8 cellular contexts compared by ENCODE assay signal in genomic region chr4:39043058-39043696, GRCh38. TPM values are rescaled to one million over a fixed set of nuclear protein-coding genes. Genes with fewer than 3 reads are reported as not detected.
DNase-seq lines count a peak whose midpoint lies in the region; ATAC-seq and TF ChIP-seq lines count a peak whose summit lies in the region.

No MANE protein-coding gene starts in this region.

- ATAC-seq in right lobe of liver (peak in 2 of 4 donors; percentile 14 to 19), GM18519 (IDR thresholded peaks at IDR 0.05; ENCODE audit: low FRiP score, unreplicated experiment) (no peak)
- ATAC-seq in activated CD4-positive, CD25-positive, alpha-beta regulatory T cell treated with anti-CD3 and anti-CD28 coated beads, Interleukin-2, amount 50 U/mL, for 24 hours: no peak

- no peaks in the 10 kb centered on the region for H3K36me3 ChIP-seq in adrenal gland (replicated peaks in 1 of 2)
- H3K36me3 ChIP-seq in right lobe of liver: no peaks in the 10 kb centered on the region
- H3K36me3 ChIP-seq in urinary bladder (ENCODE audit: insufficient read depth): no peaks in the 10 kb centered on the region

- H3K9me3 Mint-ChIP-seq in activated naive CD4-positive, alpha-beta T cell treated with anti-CD3 and anti-CD28 coated beads, Interleukin-2, amount 50 U/mL, for 24 hours: no peaks in the 10 kb centered on the region

- H3K27me3 Mint-ChIP-seq in activated naive CD4-positive, alpha-beta T cell treated with anti-CD3 and anti-CD28 coated beads, Interleukin-2, amount 50 U/mL, for 24 hours: no peaks in the 10 kb centered on the region

- H3K27me3 ChIP-seq in adrenal gland (no peaks in the 10 kb centered on the region), right lobe of liver (no peaks in the 10 kb centered on the region)

- H3K4me1 ChIP-seq in adrenal gland (replicated peaks in 1 of 2) (peaks cover 22 to 42% of the 10 kb centered on the region in 2 donors), right lobe of liver (peaks cover 0 to 18% (median 2%) of the 10 kb centered on the region in 4 donors), urinary bladder (ENCODE audit: insufficient read depth) (no peaks in the 10 kb centered on the region)

- peaks cover 41% of the 10 kb centered on the region for H3K4me1 Mint-ChIP-seq in activated naive CD4-positive, alpha-beta T cell treated with anti-CD3 and anti-CD28 coated beads, Interleukin-2, amount 50 U/mL, for 24 hours

- TF ChIP-seq CTCF in adrenal gland (IDR thresholded peaks at IDR 0.05) (no peak), right lobe of liver (IDR thresholded peaks at IDR 0.05) (no peak)

- H3K9me3 ChIP-seq in adrenal gland (replicated peaks in 1 of 3) (no peaks in the 10 kb centered on the region), right lobe of liver (no peaks in the 10 kb centered on the region)

- H3K4me3 ChIP-seq in adrenal gland (peak overlapping the region in 1 of 4 donors; percentile 97), right lobe of liver (no peak overlapping the region), urinary bladder (ENCODE audit: low read depth, low read length) (no peak overlapping the region)

- H3K27ac Mint-ChIP-seq in activated naive CD4-positive, alpha-beta T cell treated with anti-CD3 and anti-CD28 coated beads, Interleukin-2, amount 50 U/mL, for 24 hours: peak overlapping the region; percentile 43

- 36 to 49% (median 39%) methylated on average over 10 of the region's 10 CpGs for WGBS in adrenal gland, 4 donors
- 33% methylated on average over 10 of the region's 10 CpGs for WGBS in right lobe of liver (ENCODE audit: insufficient coverage, low coverage, low lambda C conversion rate, missing lambda C conversion rate)
- WGBS in urinary bladder: 31% methylated on average over 10 of the region's 10 CpGs

- no peaks in the 10 kb centered on the region for H3K36me3 Mint-ChIP-seq in activated naive CD4-positive, alpha-beta T cell treated with anti-CD3 and anti-CD28 coated beads, Interleukin-2, amount 50 U/mL, for 24 hours

- TF ChIP-seq POLR2A in adrenal gland (IDR thresholded peaks at IDR 0.05) (no peak), right lobe of liver (IDR thresholded peaks at IDR 0.05) (no peak)

- DNase-seq in activated naive CD4-positive, alpha-beta T cell (lab: John Stamatoyannopoulos, UW): no peak
- DNase-seq in adrenal gland: peak in 4 of 7 donors; percentile 27 to 49 (median 41)
- peak in 1 of 3 donors; percentile 40 for DNase-seq in right lobe of liver
- no peak for DNase-seq in nucleus accumbens (lab: John Stamatoyannopoulos, UW)

- intact Hi-C loops in adrenal gland (cut with DNase I): loop anchor here in 1 of 2 donors (10.0 kb wide), 1 partner anchor 128 kb away; no protein-coding TSS in a partner anchor
- intact Hi-C loops in right lobe of liver (cut with DNase I): no loop called here

- peak overlapping the region in 4 of 5 donors; percentile 12 to 99 (median 93) for H3K27ac ChIP-seq in adrenal gland
- peak overlapping the region; percentile 79 to 95 (median 85) for H3K27ac ChIP-seq in right lobe of liver
- H3K27ac ChIP-seq in urinary bladder (ENCODE audit: low read depth): peak overlapping the region; percentile 16

- peak overlapping the region; percentile 90 for H3K4me3 Mint-ChIP-seq in activated naive CD4-positive, alpha-beta T cell treated with anti-CD3 and anti-CD28 coated beads, Interleukin-2, amount 50 U/mL, for 24 hours

RNA-seq across cellular contexts. Expression of gene TMEM156, which starts 11.0 kb away (rescaled TPM):
- 1 to 10 TPM in 1 of 8 donors, under 1 TPM in 5, not detected in 2; 0.29 to 1.3 (median 0.76) TPM for total RNA-seq in adrenal gland
- polyA plus RNA-seq in adrenal gland: 1 to 10 TPM in 2 of 3 donors, under 1 TPM in 1; 0.84 to 4.1 (median 1.0) TPM
- total RNA-seq in right lobe of liver: 1 to 10 TPM in 4 of 6 experiments, under 1 TPM in 1, not detected in 1; 0.29 to 2.8 (median 1.2) TPM
- 0.74 TPM for total RNA-seq in urinary bladder
- polyA plus RNA-seq in urinary bladder: 0.53 TPM

RNA-seq across cellular contexts. Expression of gene KLHL5, which starts 18.9 kb away (rescaled TPM):
- total RNA-seq in adrenal gland (10 to 100 TPM; 21.1 to 63.8 (median 36.7) TPM), right lobe of liver (10 to 100 TPM; 25.5 to 88.0 (median 42.2) TPM), urinary bladder (95.2 TPM)
- polyA plus RNA-seq in adrenal gland (10 to 100 TPM; 11.3 to 23.0 (median 13.3) TPM), urinary bladder (63.0 TPM)

Comparison
In these comparisons a context has a peak if more than half of its experiments do, and no peak if none do; other contexts are left out.
1. DNase-seq: peak in adrenal gland (4 of 7); none in activated naive CD4-positive, alpha-beta T cell (0 of 4) and nucleus accumbens (0 of 56).
2. H3K27ac ChIP-seq: peak in every context shown above with its lines; median percentile 93 in adrenal gland; 85 in right lobe of liver; 16 in urinary bladder.